36 cellular contexts compared by ENCODE assay signal in the genomic region with DNA sequence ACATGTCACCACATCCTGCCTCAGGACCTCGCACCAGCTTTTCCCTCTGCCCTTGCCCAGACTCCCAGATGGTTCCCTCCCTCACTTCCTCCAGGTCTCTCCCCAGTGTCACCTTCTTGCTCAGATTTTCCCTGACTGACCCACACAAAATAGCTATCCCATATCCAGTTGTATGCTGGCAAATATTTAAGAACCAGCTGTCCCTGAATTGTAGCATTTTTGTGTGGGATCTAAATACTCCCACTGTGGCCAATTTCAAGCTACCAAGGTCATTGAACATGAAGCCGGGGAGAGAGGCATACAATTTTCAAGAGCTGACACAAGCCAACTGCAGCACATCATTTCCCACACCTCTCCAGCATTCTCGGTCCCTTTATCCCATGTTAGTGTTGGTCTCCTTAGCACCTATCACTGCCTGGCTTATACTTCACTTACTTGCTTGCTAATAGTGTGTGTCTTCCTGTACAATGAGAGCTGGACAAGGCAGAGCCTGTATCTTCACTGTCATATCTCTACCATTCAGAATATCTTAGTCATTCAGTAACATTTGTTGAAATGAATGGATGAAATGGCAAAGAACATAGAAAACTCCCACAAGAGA.
"Had no signal": no experiment of that assay in that cellular context is flagged by ENCODE, and none has a peak within 500 bp of the region (broad histone marks: within the 10 kb centered on the region; RNA-seq: fewer than 3 reads in every experiment).

No MANE protein-coding gene starts in this region.

- H3K27me3 ChIP-seq: ascending aorta had no signal

- H3K27ac ChIP-seq: ascending aorta, WERI-Rb-1 had no signal

- H3K9me3 Mint-ChIP-seq: activated CD4-positive, alpha-beta memory T cell treated with anti-CD3 and anti-CD28 coated beads, Interleukin-2, amount 10 ng/mL, durations not matched to agents 7 days and 5 days; activated CD4-positive, alpha-beta T cell treated with anti-CD3 and anti-CD28 coated beads, Interleukin-2, amount 10 ng/mL, durations not matched to agents 7 days and 5 days; activated naive CD4-positive, alpha-beta T cell treated with anti-CD3 and anti-CD28 coated beads, Interleukin-2, amount 10 ng/mL, durations not matched to agents 7 days and 5 days; activated naive CD4-positive, alpha-beta T cell treated with anti-CD3 and anti-CD28 coated beads, Interleukin-2, amount 50 U/mL, for 24 hours; activated naive CD8-positive, alpha-beta T cell treated with anti-CD3 and anti-CD28 coated beads, Interleukin-2, amount 50 U/mL, for 24 hours; activated T-cell treated with anti-CD3 and anti-CD28 coated beads, Interleukin-2, amount 50 U/mL, for 24 hours; activated T-helper 2 cell treated with anti-CD3 and anti-CD28 coated beads, Interferon-gamma antibody, Interleukin-2, Interleukin-4, amounts not matched to agents 10 μg/mL and 5 μg/mL and 100 μg/mL, durations not matched to agents 14 hours and 24 hours and 36 hours; brain; T-helper 1 cell treated with Interleukin-12 subunit alpha and Interleukin-12 subunit beta and Interleukin-4 antibody, amounts not matched to agents 30 μg/mL and 1 μg/mL, for 36 hours; T-helper 2 cell treated with Interferon-gamma antibody and Interleukin-4, amounts not matched to agents 5 μg/mL and 100 μg/mL, for 36 hours; WTC11 had no signal

- H3K4me3 Mint-ChIP-seq: activated CD4-positive, alpha-beta memory T cell treated with anti-CD3 and anti-CD28 coated beads, Interleukin-2, amount 10 ng/mL, durations not matched to agents 7 days and 5 days; activated CD4-positive, alpha-beta T cell treated with anti-CD3 and anti-CD28 coated beads for 36 hours; activated CD4-positive, alpha-beta T cell treated with anti-CD3 and anti-CD28 coated beads, Interleukin-2, amount 10 ng/mL, durations not matched to agents 7 days and 5 days; activated CD8-positive, alpha-beta memory T cell treated with anti-CD3 and anti-CD28 coated beads, Interleukin-2, amount 10 ng/mL, durations not matched to agents 7 days and 5 days; activated CD8-positive, alpha-beta T cell treated with anti-CD3 and anti-CD28 coated beads, Interleukin-2, amount 10 ng/mL, durations not matched to agents 7 days and 5 days; activated naive CD4-positive, alpha-beta T cell treated with anti-CD3 and anti-CD28 coated beads, Interleukin-2, amount 10 ng/mL, durations not matched to agents 7 days and 5 days; activated naive CD4-positive, alpha-beta T cell treated with anti-CD3 and anti-CD28 coated beads, Interleukin-2, amount 50 U/mL, for 24 hours; activated naive CD8-positive, alpha-beta T cell; activated naive CD8-positive, alpha-beta T cell treated with anti-CD3 and anti-CD28 coated beads, Interleukin-2, amount 10 ng/mL, durations not matched to agents 7 days and 5 days; activated naive CD8-positive, alpha-beta T cell treated with anti-CD3 and anti-CD28 coated beads, Interleukin-2, amount 50 U/mL, for 24 hours; activated T-cell treated with anti-CD3 and anti-CD28 coated beads, Interleukin-2, amount 50 U/mL, for 24 hours; brain; T-helper 1 cell treated with Interleukin-12 subunit alpha and Interleukin-12 subunit beta and Interleukin-4 antibody, amounts not matched to agents 30 μg/mL and 1 μg/mL, for 36 hours; T-helper 2 cell treated with Interferon-gamma antibody and Interleukin-4, amounts not matched to agents 5 μg/mL and 100 μg/mL, for 36 hours; WTC11 had no signal

- H3K36me3 Mint-ChIP-seq: activated CD8-positive, alpha-beta memory T cell treated with anti-CD3 and anti-CD28 coated beads, Interleukin-2, amount 10 ng/mL, durations not matched to agents 7 days and 5 days; activated naive CD4-positive, alpha-beta T cell treated with anti-CD3 and anti-CD28 coated beads, Interleukin-2, amount 10 ng/mL, durations not matched to agents 7 days and 5 days; activated naive CD4-positive, alpha-beta T cell treated with anti-CD3 and anti-CD28 coated beads, Interleukin-2, amount 50 U/mL, for 24 hours; activated naive CD8-positive, alpha-beta T cell; activated naive CD8-positive, alpha-beta T cell treated with anti-CD3 and anti-CD28 coated beads, Interleukin-2, amount 10 ng/mL, durations not matched to agents 7 days and 5 days; brain; WTC11 had no signal

- H3K4me1 ChIP-seq: ascending aorta had no signal

- H3K9me3 ChIP-seq: ascending aorta had no signal

- H3K36me3 ChIP-seq: ascending aorta, WERI-Rb-1 had no signal

- FAIRE-seq: TTC549 had no signal

- H3K27me3 Mint-ChIP-seq: activated CD4-positive, alpha-beta memory T cell treated with anti-CD3 and anti-CD28 coated beads, Interleukin-2, amount 10 ng/mL, durations not matched to agents 7 days and 5 days; activated CD4-positive, alpha-beta T cell treated with anti-CD3 and anti-CD28 coated beads for 36 hours; activated CD4-positive, alpha-beta T cell treated with anti-CD3 and anti-CD28 coated beads, Interleukin-2, amount 10 ng/mL, durations not matched to agents 7 days and 5 days; activated CD8-positive, alpha-beta memory T cell treated with anti-CD3 and anti-CD28 coated beads, Interleukin-2, amount 10 ng/mL, durations not matched to agents 7 days and 5 days; activated naive CD4-positive, alpha-beta T cell treated with anti-CD3 and anti-CD28 coated beads, Interleukin-2, amount 10 ng/mL, durations not matched to agents 7 days and 5 days; activated naive CD4-positive, alpha-beta T cell treated with anti-CD3 and anti-CD28 coated beads, Interleukin-2, amount 50 U/mL, for 24 hours; activated naive CD8-positive, alpha-beta T cell; activated naive CD8-positive, alpha-beta T cell treated with anti-CD3 and anti-CD28 coated beads, Interleukin-2, amount 10 ng/mL, durations not matched to agents 7 days and 5 days; activated naive CD8-positive, alpha-beta T cell treated with anti-CD3 and anti-CD28 coated beads, Interleukin-2, amount 50 U/mL, for 24 hours; activated T-cell treated with anti-CD3 and anti-CD28 coated beads, Interleukin-2, amount 50 U/mL, for 24 hours; brain had no signal

- H3K27ac Mint-ChIP-seq: activated CD4-positive, alpha-beta memory T cell treated with anti-CD3 and anti-CD28 coated beads, Interleukin-2, amount 10 ng/mL, durations not matched to agents 7 days and 5 days; activated CD4-positive, alpha-beta T cell treated with anti-CD3 and anti-CD28 coated beads for 36 hours; activated CD8-positive, alpha-beta memory T cell treated with anti-CD3 and anti-CD28 coated beads, Interleukin-2, amount 10 ng/mL, durations not matched to agents 7 days and 5 days; activated CD8-positive, alpha-beta T cell treated with anti-CD3 and anti-CD28 coated beads, Interleukin-2, amount 10 ng/mL, durations not matched to agents 7 days and 5 days; activated naive CD4-positive, alpha-beta T cell treated with anti-CD3 and anti-CD28 coated beads, Interleukin-2, amount 10 ng/mL, durations not matched to agents 7 days and 5 days; activated naive CD4-positive, alpha-beta T cell treated with anti-CD3 and anti-CD28 coated beads, Interleukin-2, amount 50 U/mL, for 24 hours; activated naive CD8-positive, alpha-beta T cell; activated naive CD8-positive, alpha-beta T cell treated with anti-CD3 and anti-CD28 coated beads, Interleukin-2, amount 10 ng/mL, durations not matched to agents 7 days and 5 days; activated naive CD8-positive, alpha-beta T cell treated with anti-CD3 and anti-CD28 coated beads, Interleukin-2, amount 50 U/mL, for 24 hours; activated T-cell treated with anti-CD3 and anti-CD28 coated beads, Interleukin-2, amount 50 U/mL, for 24 hours; activated T-helper 2 cell treated with anti-CD3 and anti-CD28 coated beads, Interferon-gamma antibody, Interleukin-2, Interleukin-4, amounts not matched to agents 10 μg/mL and 5 μg/mL and 100 μg/mL, durations not matched to agents 14 hours and 24 hours and 36 hours; brain; T-helper 1 cell treated with Interleukin-12 subunit alpha and Interleukin-12 subunit beta and Interleukin-4 antibody, amounts not matched to agents 30 μg/mL and 1 μg/mL, for 36 hours; T-helper 2 cell treated with Interferon-gamma antibody and Interleukin-4, amounts not matched to agents 5 μg/mL and 100 μg/mL, for 36 hours; WTC11 had no signal

- H3K4me1 Mint-ChIP-seq: activated CD4-positive, alpha-beta memory T cell treated with anti-CD3 and anti-CD28 coated beads, Interleukin-2, amount 10 ng/mL, durations not matched to agents 7 days and 5 days; activated CD4-positive, alpha-beta T cell treated with anti-CD3 and anti-CD28 coated beads for 36 hours; activated CD4-positive, alpha-beta T cell treated with anti-CD3 and anti-CD28 coated beads, Interleukin-2, amount 10 ng/mL, durations not matched to agents 7 days and 5 days; activated CD8-positive, alpha-beta memory T cell treated with anti-CD3 and anti-CD28 coated beads, Interleukin-2, amount 10 ng/mL, durations not matched to agents 7 days and 5 days; activated naive CD4-positive, alpha-beta T cell treated with anti-CD3 and anti-CD28 coated beads, Interleukin-2, amount 10 ng/mL, durations not matched to agents 7 days and 5 days; activated naive CD4-positive, alpha-beta T cell treated with anti-CD3 and anti-CD28 coated beads, Interleukin-2, amount 50 U/mL, for 24 hours; activated naive CD8-positive, alpha-beta T cell treated with anti-CD3 and anti-CD28 coated beads, Interleukin-2, amount 50 U/mL, for 24 hours; WTC11 had no signal

- DNase-seq: activated CD4-positive, alpha-beta memory T cell treated with anti-CD3 and anti-CD28 coated beads, Interleukin-2, amount 10 ng/mL, durations not matched to agents 7 days and 5 days; activated CD4-positive, alpha-beta T cell treated with anti-CD3 and anti-CD28 coated beads for 1 hour; activated CD4-positive, alpha-beta T cell treated with anti-CD3 and anti-CD28 coated beads for 36 hours; activated CD4-positive, alpha-beta T cell treated with anti-CD3 and anti-CD28 coated beads for 48 hours; activated CD4-positive, alpha-beta T cell treated with anti-CD3 and anti-CD28 coated beads, Interleukin-2, amount 10 ng/mL, durations not matched to agents 7 days and 5 days; activated CD4-positive, alpha-beta T cell treated with anti-CD3 and anti-CD28 coated beads, Interleukin-2, amount 50 U/mL, for 48 hours; activated CD4-positive, CD25-positive, alpha-beta regulatory T cell; activated CD8-positive, alpha-beta memory T cell treated with anti-CD3 and anti-CD28 coated beads for 24 hours; activated CD8-positive, alpha-beta memory T cell treated with anti-CD3 and anti-CD28 coated beads, Interleukin-2, amount 10 ng/mL, durations not matched to agents 7 days and 5 days; activated CD8-positive, alpha-beta memory T cell treated with anti-CD3 and anti-CD28 coated beads, Interleukin-2, amount 50 U/mL, for 48 hours; activated CD8-positive, alpha-beta T cell treated with anti-CD3 and anti-CD28 coated beads, Interleukin-2, amount 10 ng/mL, durations not matched to agents 7 days and 5 days; activated effector memory CD4-positive, alpha-beta T cell treated with Interleukin-2 at 50 U/mL for 16 hours; activated gamma-delta T cell; activated naive CD4-positive, alpha-beta T cell treated with anti-CD3 and anti-CD28 coated beads, Interleukin-2, amount 10 ng/mL, durations not matched to agents 7 days and 5 days; activated naive CD4-positive, alpha-beta T cell treated with Interleukin-2 at 50 U/mL for 16 hours; activated naive CD8-positive, alpha-beta T cell treated with anti-CD3 and anti-CD28 coated beads, Interleukin-2, amount 10 ng/mL, durations not matched to agents 7 days and 5 days; activated naive CD8-positive, alpha-beta T cell treated with anti-CD3 and anti-CD28 coated beads, Interleukin-2, amount 50 U/mL, for 24 hours; activated T-cell treated with anti-CD3 and anti-CD28 coated beads, Interleukin-2, amount 50 U/mL, for 24 hours; activated T-cell treated with anti-CD3 and anti-CD28 coated beads, Interleukin-2, amount 50 U/mL, for 48 hours; amygdala; anterior cingulate cortex; central memory CD4-positive, alpha-beta T cell; SW 1271; T-helper 1 cell; T-helper 2 cell; T-helper 9 cell; WERI-Rb-1 had no signal

- H3K4me3 ChIP-seq: ascending aorta had no signal
